In the genomic region with DNA sequence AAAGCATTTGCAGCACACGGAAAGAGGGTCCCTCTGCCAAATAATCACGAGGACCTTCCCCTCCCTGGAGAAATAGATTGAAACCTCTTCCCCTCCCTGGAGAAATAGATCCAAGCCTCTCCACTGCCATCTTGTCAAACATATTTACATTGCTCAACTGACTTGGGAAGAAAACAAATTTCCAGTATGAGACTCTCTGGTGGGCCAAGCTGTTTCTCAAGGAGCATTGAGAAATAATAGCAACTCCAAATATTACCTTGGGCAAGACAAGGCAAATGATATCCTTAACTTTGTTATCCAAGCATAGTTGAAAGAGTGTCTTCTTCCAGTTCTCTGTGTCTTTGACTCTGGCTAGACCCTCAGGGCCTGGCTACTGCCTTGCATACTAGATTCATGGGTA, we compare ENCODE assay signal across 7 cellular contexts. TPM values are rescaled to one million over a fixed set of nuclear protein-coding genes. Genes with fewer than 3 reads are reported as not detected.
"Had no signal": no experiment of that assay in that cellular context is flagged by ENCODE, and none has a peak within 500 bp of the region (broad histone marks: within the 10 kb centered on the region; RNA-seq: fewer than 3 reads in every experiment).

No MANE protein-coding gene starts in this region.

- ATAC-seq: GM23338, K562 had no signal

- H3K27ac Mint-ChIP-seq: GM23338, H9, HFFc6 had no signal

- H3K4me3 Mint-ChIP-seq: GM23338, H9, HFFc6 had no signal

- H3K4me2 ChIP-seq: GM23338 had no signal

- H3K9me3 Mint-ChIP-seq: GM23338, H9, HFFc6 had no signal

- DNase-seq: H9, HCEC 1CT, HFFc6, IMR-90 had no signal

- H3K4me3 ChIP-seq: GM23338, K562 had no signal

- H2AFZ ChIP-seq: GM23338 had no signal

RNA-seq across cellular contexts. Expression of a gene that starts 45.2 kb away (rescaled TPM):
- total RNA-seq: HT-29, K562 had no signal
- polyA plus RNA-seq: K562 had no signal
